1 cellular context compared by ENCODE assay signal in the genomic region with DNA sequence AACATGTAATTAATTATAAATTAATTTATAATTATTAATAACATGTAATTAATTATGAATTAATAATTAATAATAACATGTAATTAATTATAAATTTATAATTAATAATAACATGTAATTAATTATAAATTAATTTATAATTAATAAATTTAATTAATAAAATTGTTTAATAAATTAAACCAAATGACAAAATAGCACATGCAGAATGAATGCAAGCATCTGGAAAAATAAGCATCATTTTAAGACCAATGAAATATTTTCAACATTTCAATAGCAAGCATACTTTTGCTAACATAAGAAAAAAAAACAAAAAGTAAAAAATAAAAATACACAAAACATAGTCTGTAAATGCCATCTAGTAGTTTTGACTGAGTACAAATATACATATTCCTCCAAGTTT.
TF ChIP-seq lines count a peak whose summit lies in the region.

No MANE protein-coding gene starts in this region.

TF ChIP-seq in K562, 482 proteins besides CTCF, POLR2A, EP300 and RAD21 (continued from another document):
- TF ChIP-seq HMGN3 (IDR thresholded peaks at IDR 0.05; ENCODE audit: borderline replicate concordance, extremely low read depth, insufficient read length, low read depth, low read length) (no peak), ZNF274 (IDR thresholded peaks at IDR 0.05; ENCODE audit: borderline replicate concordance, low read depth, low read length) (peak; percentile 50; the same call in 1 of the 2 replicates), ADNP (tag; IDR thresholded peaks at IDR 0.05) (no peak), PTRF (tag; IDR thresholded peaks at IDR 0.05) (no peak)
TF ChIP-seq in K562: peak in this region for 3.
